31 cellular contexts compared by ENCODE assay signal in the genomic region with DNA sequence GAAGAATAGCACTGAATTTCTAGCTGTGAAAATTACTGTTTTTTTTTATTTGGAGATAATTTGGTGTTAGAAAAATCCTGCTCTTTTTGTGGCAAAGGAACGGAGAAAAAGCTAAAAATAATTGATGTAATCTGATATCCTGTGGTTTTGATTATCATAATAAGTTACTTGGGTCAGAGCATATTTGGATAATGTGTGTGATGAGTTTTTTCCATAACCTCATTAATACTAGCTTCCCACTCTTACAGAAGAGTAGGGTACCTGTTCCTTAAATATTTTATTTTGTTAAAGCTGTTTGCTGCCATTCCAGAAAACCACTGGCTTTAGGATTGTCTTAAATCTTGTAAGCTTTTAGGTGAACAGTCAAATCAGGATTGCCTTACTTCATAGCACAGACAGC. TPM values are rescaled to one million over a fixed set of nuclear protein-coding genes. Genes with fewer than 3 reads are reported as not detected.
DNase-seq lines count a peak whose midpoint lies in the region; ATAC-seq and TF ChIP-seq lines count a peak whose summit lies in the region.
"Had no signal": no experiment of that assay in that cellular context is flagged by ENCODE, and none has a peak within 500 bp of the region (broad histone marks: within the 10 kb centered on the region; RNA-seq: fewer than 3 reads in every experiment).

No MANE protein-coding gene starts in this region.

- CTCF ChIA-PET in SK-N-SH (lab: Yijun Ruan, JAX): interaction anchor here (0.8 to 1.6 kb wide), 3 partner anchors 10 to 17 kb away, joined by 3 to 4 read pairs (median 3); no protein-coding TSS in a partner anchor

- no peak overlapping the region for H3K4me3 ChIP-seq in SK-N-SH (ENCODE audit: low read depth in 2 of 2, low read length in 1 of 2)
- H3K4me3 ChIP-seq in KMS-11 (IDR thresholded peaks at IDR 0.05; ENCODE audit: insufficient read depth, low read depth, low read length): no peak overlapping the region
- H3K4me3 ChIP-seq in adipocyte (ENCODE audit: low read length): no peak overlapping the region
- H3K4me3 ChIP-seq: left lung, MG63, testis had no signal

- WGBS in SK-N-SH (ENCODE audit: low lambda C conversion rate): 24% methylated on average over 1 of the region's 1 CpG

- H3K79me2 ChIP-seq in SK-N-SH (ENCODE audit: insufficient read depth) (peaks cover 71% of the 10 kb centered on the region), KMS-11 (ENCODE audit: insufficient read depth, low read depth) (peaks cover 34% of the 10 kb centered on the region)

- no peaks in the 10 kb centered on the region for H3K9me3 ChIP-seq in SK-N-SH
- H3K9me3 ChIP-seq in adipocyte (ENCODE audit: control insufficient read depth, low read length): no peaks in the 10 kb centered on the region
- H3K9me3 ChIP-seq: Caco-2, left lung, MG63, testis had no signal

- DNase-seq in SK-N-SH (no peak), adipocyte (ENCODE audit: low read depth) (peak; percentile 30), iris pigment epithelial cell (ENCODE audit: low read depth) (peak; percentile 57), SW480 (ENCODE audit: low spot score) (no peak)
- DNase-seq: activated CD4-positive, alpha-beta T cell treated with anti-CD3 and anti-CD28 coated beads for 48 hours; activated gamma-delta T cell treated with Interleukin-2 at 50 U/mL for 16 hours; activated T-cell treated with anti-CD3 and anti-CD28 coated beads, Interleukin-2, amount 50 U/mL, for 1 hour; amniotic stem cell; Caco-2; DMS79; effector CD4-positive, alpha-beta T cell; GDM1; H9; left lung; mesendoderm; MG63; NCI-H1417; NCI-H2081; NCI-H345; NCI-H748 treated with DMSO at 0.1 percent for 48 hours; SHP77; small intestine; stimulated activated naive CD4-positive, alpha-beta T cell; testis had no signal

- H3K36me3 ChIP-seq in SK-N-SH (replicated peaks in 1 of 2; ENCODE audit: control insufficient read depth in 1 of 2, insufficient read depth in 2 of 2, low read length in 1 of 2) (peaks cover 60 to 86% of the 10 kb centered on the region in 2 experiments), KMS-11 (ENCODE audit: insufficient read depth) (peaks cover 6% of the 10 kb centered on the region; the same call in 1 of the 2 replicates), adipocyte (ENCODE audit: control insufficient read depth, insufficient read depth, low read length, severe bottlenecking) (peaks cover 82% of the 10 kb centered on the region)

- TF ChIP-seq CTCF in SK-N-SH (IDR thresholded peaks at IDR 0.05) (no peak), KMS-11 (conservative IDR thresholded peaks at IDR 0.05; ENCODE audit: low read depth, low read length) (no peak)

- H4K20me1 ChIP-seq in SK-N-SH (ENCODE audit: insufficient read depth) (peaks cover 25% of the 10 kb centered on the region), KMS-11 (ENCODE audit: insufficient read depth) (no peaks in the 10 kb centered on the region)

- H3K27me3 ChIP-seq in SK-N-SH (ENCODE audit: insufficient read depth) (no peaks in the 10 kb centered on the region), KMS-11 (ENCODE audit: insufficient read depth, low read depth) (no peaks in the 10 kb centered on the region), adipocyte (replicated peaks; ENCODE audit: control insufficient read depth, insufficient read depth, low read length) (no peaks in the 10 kb centered on the region)
- H3K27me3 ChIP-seq: left lung, MG63, testis had no signal

- POLR2A ChIA-PET in SK-N-SH (lab: Yijun Ruan, JAX): no interaction called here

- H3K4me1 ChIP-seq in SK-N-SH (ENCODE audit: control insufficient read depth in 1 of 2, insufficient read depth in 2 of 2, low read depth in 1 of 2, low read length in 1 of 2): peaks cover 9 to 33% of the 10 kb centered on the region in 2 experiments; a peak in 3 of 4 replicates
- peaks cover 27% of the 10 kb centered on the region for H3K4me1 ChIP-seq in KMS-11 (ENCODE audit: low read depth, poor library complexity, severe bottlenecking)
- peaks cover 37% of the 10 kb centered on the region for H3K4me1 ChIP-seq in adipocyte (ENCODE audit: control insufficient read depth, insufficient read depth, low read length)
- H3K4me1 ChIP-seq: Caco-2 had no signal

- TF ChIP-seq EP300 in SK-N-SH (IDR thresholded peaks at IDR 0.05; ENCODE audit: borderline replicate concordance in 1 of 2, low read depth in 1 of 2, low read length in 1 of 2): no peak

- H3K27ac ChIP-seq in SK-N-SH (ENCODE audit: low read depth in 2 of 2, low read length in 1 of 2) (peak overlapping the region in 1 of 2 experiments; percentile 35; a peak in 2 of 4 replicates), KMS-11 (no peak overlapping the region)
- H3K27ac ChIP-seq: 22Rv1, C4-2B, left lung, parathyroid adenoma, testis had no signal

- H3K4me2 ChIP-seq in SK-N-SH (peak overlapping the region; percentile 32; the same call in 1 of the 2 replicates), KMS-11 (peak overlapping the region; percentile 16; the same call in 1 of the 2 replicates)

- H2AFZ ChIP-seq in SK-N-SH (ENCODE audit: low read depth) (no peak overlapping the region), KMS-11 (ENCODE audit: low read depth) (no peak overlapping the region)
- H2AFZ ChIP-seq: parathyroid adenoma had no signal

- ATAC-seq in SK-N-SH treated with all-trans-retinoic acid at 6 μM for 48 hours (no peak), HG02588 (IDR thresholded peaks at IDR 0.05; ENCODE audit: unreplicated experiment) (no peak), HG03469 (IDR thresholded peaks at IDR 0.05; ENCODE audit: unreplicated experiment) (no peak)

- H3K9me2 ChIP-seq in SK-N-SH: no peaks in the 10 kb centered on the region

- TF ChIP-seq RAD21 in SK-N-SH (IDR thresholded peaks at IDR 0.05; ENCODE audit: low read length): no peak

- H3K9ac ChIP-seq in SK-N-SH (peak overlapping the region; percentile 30; the same call in 1 of the 2 replicates), KMS-11 (no peak overlapping the region), adipocyte (ENCODE audit: low read length) (no peak overlapping the region)
- H3K9ac ChIP-seq: parathyroid adenoma had no signal

- H3F3A ChIP-seq in SK-N-SH (replicated peaks; ENCODE audit: insufficient read depth): peaks cover 25% of the 10 kb centered on the region

TF ChIP-seq in SK-N-SH, 30 proteins besides CTCF, POLR2A, EP300 and RAD21 (continues in another document):
- TF ChIP-seq ELF1 (IDR thresholded peaks at IDR 0.05): no peak
- TF ChIP-seq, protein P1, sequence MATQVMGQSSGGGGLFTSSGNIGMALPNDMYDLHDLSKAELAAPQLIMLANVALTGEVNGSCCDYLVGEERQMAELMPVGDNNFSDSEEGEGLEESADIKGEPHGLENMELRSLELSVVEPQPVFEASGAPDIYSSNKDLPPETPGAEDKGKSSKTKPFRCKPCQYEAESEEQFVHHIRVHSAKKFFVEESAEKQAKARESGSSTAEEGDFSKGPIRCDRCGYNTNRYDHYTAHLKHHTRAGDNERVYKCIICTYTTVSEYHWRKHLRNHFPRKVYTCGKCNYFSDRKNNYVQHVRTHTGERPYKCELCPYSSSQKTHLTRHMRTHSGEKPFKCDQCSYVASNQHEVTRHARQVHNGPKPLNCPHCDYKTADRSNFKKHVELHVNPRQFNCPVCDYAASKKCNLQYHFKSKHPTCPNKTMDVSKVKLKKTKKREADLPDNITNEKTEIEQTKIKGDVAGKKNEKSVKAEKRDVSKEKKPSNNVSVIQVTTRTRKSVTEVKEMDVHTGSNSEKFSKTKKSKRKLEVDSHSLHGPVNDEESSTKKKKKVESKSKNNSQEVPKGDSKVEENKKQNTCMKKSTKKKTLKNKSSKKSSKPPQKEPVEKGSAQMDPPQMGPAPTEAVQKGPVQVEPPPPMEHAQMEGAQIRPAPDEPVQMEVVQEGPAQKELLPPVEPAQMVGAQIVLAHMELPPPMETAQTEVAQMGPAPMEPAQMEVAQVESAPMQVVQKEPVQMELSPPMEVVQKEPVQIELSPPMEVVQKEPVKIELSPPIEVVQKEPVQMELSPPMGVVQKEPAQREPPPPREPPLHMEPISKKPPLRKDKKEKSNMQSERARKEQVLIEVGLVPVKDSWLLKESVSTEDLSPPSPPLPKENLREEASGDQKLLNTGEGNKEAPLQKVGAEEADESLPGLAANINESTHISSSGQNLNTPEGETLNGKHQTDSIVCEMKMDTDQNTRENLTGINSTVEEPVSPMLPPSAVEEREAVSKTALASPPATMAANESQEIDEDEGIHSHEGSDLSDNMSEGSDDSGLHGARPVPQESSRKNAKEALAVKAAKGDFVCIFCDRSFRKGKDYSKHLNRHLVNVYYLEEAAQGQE (IDR thresholded peaks at IDR 0.05; ENCODE audit: low read depth, low read length): no peak

TF ChIP-seq in SK-N-SH treated with all-trans-retinoic acid at 6 μM for 48 hours, 23 proteins besides CTCF, POLR2A, EP300 and RAD21 (continues in another document):
- TF ChIP-seq PATZ1 (CRISPR knock-in tag; IDR thresholded peaks at IDR 0.05; ENCODE audit: borderline replicate concordance): no peak
- TF ChIP-seq GLIS3 (CRISPR knock-in tag; IDR thresholded peaks at IDR 0.05): no peak
- no peak for TF ChIP-seq BACH2 (CRISPR knock-in tag; IDR thresholded peaks at IDR 0.05; ENCODE audit: borderline replicate concordance)

RNA-seq across cellular contexts. Expression of gene PSMC6, which starts 4.7 kb away (rescaled TPM):
- polyA plus RNA-seq in SK-N-SH (2012; rRNA removed): 37.9 and 59.6 TPM in 2 replicates
- 55.2 and 73.4 TPM in 2 replicates for polyA plus RNA-seq in SK-N-SH (2012; cell fraction: cytosol; rRNA removed)
- 32.1 and 82.3 TPM in 2 replicates for polyA plus RNA-seq in SK-N-SH (2012; cell fraction: nucleus; rRNA removed)

RNA-seq across cellular contexts. Expression of gene ERO1A, which starts 16.3 kb away (rescaled TPM):
- polyA plus RNA-seq in SK-N-SH (2012; rRNA removed): 19.3 and 24.4 TPM in 2 replicates
- polyA plus RNA-seq in SK-N-SH (2012; cell fraction: cytosol; rRNA removed): 29.1 and 30.8 TPM in 2 replicates
- polyA plus RNA-seq in SK-N-SH (2012; cell fraction: nucleus; rRNA removed): 15.4 and 17.7 TPM in 2 replicates

RNA-seq across cellular contexts. Expression of gene STYX, which starts 18.3 kb away (rescaled TPM):
- polyA plus RNA-seq in SK-N-SH (2012; rRNA removed): 3.5 and 5.3 TPM in 2 replicates
- polyA plus RNA-seq in SK-N-SH (2012; cell fraction: cytosol; rRNA removed): 7.4 and 10.2 TPM in 2 replicates
- 2.0 and 3.1 TPM in 2 replicates for polyA plus RNA-seq in SK-N-SH (2012; cell fraction: nucleus; rRNA removed)

Comparison
In these comparisons a context has a peak if more than half of its experiments do, and no peak if none do; other contexts are left out.
1. DNase-seq: peak in adipocyte (single experiment) and iris pigment epithelial cell (single experiment); none in SK-N-SH (single experiment) and SW480 (single experiment).